17 cellular contexts compared by ENCODE assay signal in genomic region chr9:7300484-7300883, GRCh38.
A peak's percentile ranks its signal among the peaks of the same experiment; 100 is the strongest.
DNase-seq lines count a peak whose midpoint lies in the region; ATAC-seq, FAIRE-seq and TF ChIP-seq lines count a peak whose summit lies in the region.
"Had no signal": no experiment of that assay in that cellular context is flagged by ENCODE, and none has a peak within 500 bp of the region (broad histone marks: within the 10 kb centered on the region; RNA-seq: fewer than 3 reads in every experiment).

No MANE protein-coding gene starts in this region.

- POLR2A ChIA-PET in MCF 10A (lab: Yijun Ruan, JAX), result no interaction called here

- no peak for FAIRE-seq in frontal cortex (lab: Jason Lieb, UNC)
- FAIRE-seq: islet of Langerhans had no signal

- no peak overlapping the region for H3K27ac Mint-ChIP-seq in MCF 10A (ENCODE audit: low read depth, unreplicated experiment)
- H3K27ac Mint-ChIP-seq: activated T-cell treated with anti-CD3 and anti-CD28 coated beads, Interleukin-2, amount 50 U/mL, for 72 hours; CD8-positive, alpha-beta memory T cell had no signal

- H3K4me3 Mint-ChIP-seq in MCF 10A (ENCODE audit: unreplicated experiment), result no peak overlapping the region
- H3K4me3 Mint-ChIP-seq: activated T-cell treated with anti-CD3 and anti-CD28 coated beads, Interleukin-2, amount 50 U/mL, for 72 hours; CD8-positive, alpha-beta memory T cell had no signal

- CTCF ChIA-PET in MCF 10A (lab: Yijun Ruan, JAX), result no interaction called here

- BruUV-seq in MCF 10A (replicated peaks; lab: Mats Ljungman, UMichigan), result no TSS peak

- H3K9me3 Mint-ChIP-seq in MCF 10A (ENCODE audit: unreplicated experiment), result no peaks in the 10 kb centered on the region
- H3K9me3 Mint-ChIP-seq: CD8-positive, alpha-beta memory T cell had no signal

- intact Hi-C loops in MCF 10A (cut with micrococcal nuclease), result no loop called here

- DNase-seq in pons (ENCODE audit: low spot score) (no peak), NCI-H1105 (lab: John Stamatoyannopoulos, UW) (no peak), MCF 10A (ENCODE audit: unreplicated experiment) (no peak), frontal cortex (ENCODE audit: low spot score in 2 of 2) (no peak)
- DNase-seq: activated T-cell treated with anti-CD3 and anti-CD28 coated beads, Interleukin-2, amount 50 U/mL, for 72 hours; adrenal gland; CD8-positive, alpha-beta memory T cell; GM23248; KBM-7; NCI-H1417; NCI-H345; SJCRH30 had no signal

- H3K4me1 Mint-ChIP-seq in MCF 10A (ENCODE audit: insufficient read depth, unreplicated experiment), result no peaks in the 10 kb centered on the region

- H3K27me3 Mint-ChIP-seq in MCF 10A (ENCODE audit: insufficient read depth, unreplicated experiment), result peaks cover 44% of the 10 kb centered on the region

- TF ChIP-seq CTCF in MCF 10A (IDR thresholded peaks at IDR 0.05; ENCODE audit: unreplicated experiment), result no peak

- ATAC-seq in GM18505 (IDR thresholded peaks at IDR 0.05; ENCODE audit: unreplicated experiment), result peak; percentile 27
- ATAC-seq in GM19467 (IDR thresholded peaks at IDR 0.05; ENCODE audit: unreplicated experiment), result peak; percentile 44
- peak; percentile 22 for ATAC-seq in HG02852 (IDR thresholded peaks at IDR 0.05; ENCODE audit: unreplicated experiment)
- peak; percentile 58 for ATAC-seq in HG03460 (IDR thresholded peaks at IDR 0.05; ENCODE audit: unreplicated experiment)
- ATAC-seq: activated T-cell treated with anti-CD3 and anti-CD28 coated beads, Interleukin-2, amount 50 U/mL, for 72 hours had no signal

- TF ChIP-seq POLR2A in GM18505 (IDR thresholded peaks at IDR 0.05; ENCODE audit: borderline replicate concordance, extremely low read depth, insufficient read depth, insufficient read length), result no peak

- no peaks in the 10 kb centered on the region for H3K36me3 Mint-ChIP-seq in MCF 10A (ENCODE audit: insufficient read depth, unreplicated experiment)
- H3K36me3 Mint-ChIP-seq: CD8-positive, alpha-beta memory T cell had no signal
